In genomic region chr10:62803993-62804383, GRCh38 we compare ENCODE assay signal across 9 cellular contexts. TPM values are rescaled to one million over a fixed set of nuclear protein-coding genes. Genes with fewer than 3 reads are reported as not detected.
DNase-seq lines count a peak whose midpoint lies in the region; ATAC-seq and TF ChIP-seq lines count a peak whose summit lies in the region.
"Had no signal": no experiment of that assay in that cellular context is flagged by ENCODE, and none has a peak within 500 bp of the region (broad histone marks: within the 10 kb centered on the region; RNA-seq: fewer than 3 reads in every experiment).

No MANE protein-coding gene starts in this region.

- H3K9me3 Mint-ChIP-seq in Caco-2 (ENCODE audit: unreplicated experiment) = no peaks in the 10 kb centered on the region

- H3K4me3 Mint-ChIP-seq in Caco-2 (ENCODE audit: unreplicated experiment) = peak overlapping the region; percentile 90

- peaks cover 22% of the 10 kb centered on the region for H3K4me1 ChIP-seq in Caco-2
- H3K4me1 ChIP-seq in breast epithelium = peaks cover 0 to 7% of the 10 kb centered on the region in 2 donors
- peaks cover 31% of the 10 kb centered on the region for H3K4me1 ChIP-seq in mononuclear cell (ENCODE audit: insufficient read depth, low read length)

- H3K27me3 ChIP-seq in Caco-2 (replicated peaks; ENCODE audit: control insufficient read depth, insufficient read depth, low read length) (no peaks in the 10 kb centered on the region), breast epithelium (no peaks in the 10 kb centered on the region), mononuclear cell (ENCODE audit: insufficient read depth, low read length) (peaks cover 4% of the 10 kb centered on the region)

- no peaks in the 10 kb centered on the region for H3K27me3 Mint-ChIP-seq in Caco-2 (ENCODE audit: insufficient read depth, unreplicated experiment)

- POLR2A ChIA-PET in Caco-2 (lab: Charles Lee) = interaction anchor here (1.0 to 3.3 kb wide), 3 partner anchors 12 to 329 kb away, joined by 6 to 26 read pairs (median 8); partner anchors contain the start of genes EGR2 and NRBF2

- H3K36me3 ChIP-seq in Caco-2 (ENCODE audit: control insufficient read depth, insufficient read depth, low read length) = no peaks in the 10 kb centered on the region
- H3K36me3 ChIP-seq in breast epithelium = no peaks in the 10 kb centered on the region

- H3K4me3 ChIP-seq in Caco-2 (ENCODE audit: low read depth, low read length) = peak overlapping the region; percentile 81
- peak overlapping the region; percentile 81 to 98 (median 86) for H3K4me3 ChIP-seq in breast epithelium
- H3K4me3 ChIP-seq in mononuclear cell (ENCODE audit: low read length) = peak overlapping the region; percentile 88

- CTCF ChIA-PET in Caco-2 (lab: Charles Lee) = interaction anchor here (0.9 to 1.5 kb wide), 3 partner anchors 12 to 363 kb away, joined by 4 to 11 read pairs (median 7); partner anchors contain the start of gene EGR2

- H3K27ac ChIP-seq in breast epithelium = peak overlapping the region; percentile 95 to 98

- H3K36me3 Mint-ChIP-seq in Caco-2 (ENCODE audit: insufficient read depth, unreplicated experiment) = peaks cover 25% of the 10 kb centered on the region

- TF ChIP-seq CTCF in Caco-2 (IDR thresholded peaks at IDR 0.05; ENCODE audit: insufficient read depth in 1 of 2, low read depth in 1 of 2, low read length in 1 of 2, severe bottlenecking in 1 of 2, unreplicated experiment in 1 of 2) (no peak), breast epithelium (IDR thresholded peaks at IDR 0.05) (no peak)

- DNase-seq in Caco-2 = no peak
- DNase-seq in breast epithelium (ENCODE audit: low spot score in 2 of 2) = no peak
- DNase-seq in mesenteric fat pad (ENCODE audit: low spot score) = no peak
- DNase-seq in HPDE6-E6E7 (ENCODE audit: extremely low spot score) = no peak
- DNase-seq in CD1c-positive myeloid dendritic cell (ENCODE audit: extremely low spot score) = no peak

- H3K27ac Mint-ChIP-seq in Caco-2 (ENCODE audit: unreplicated experiment) = peak overlapping the region; percentile 96

- intact Hi-C loops in Caco-2 (cut with micrococcal nuclease; ENCODE audit: unreplicated experiment) = loop anchor here (1.0 kb wide), 2 partner anchors 12 to 329 kb away; partner anchors contain the start of genes EGR2 and NRBF2
- intact Hi-C loops in breast epithelium (cut with DNase I; ENCODE audit: low total_unique reads) = no loop called here

- no peak for TF ChIP-seq POLR2A in breast epithelium (IDR thresholded peaks at IDR 0.05)

- BruUV-seq in Caco-2 (replicated peaks; lab: Mats Ljungman, UMichigan) = TSS peak; percentile 71

- peaks cover 26% of the 10 kb centered on the region for H3K4me1 Mint-ChIP-seq in Caco-2 (ENCODE audit: low read depth, unreplicated experiment)

- ATAC-seq in HG03342 (IDR thresholded peaks at IDR 0.05; ENCODE audit: unreplicated experiment) (peak; percentile 1), HG03439 (IDR thresholded peaks at IDR 0.05; ENCODE audit: unreplicated experiment) (no peak)

- H3K9me3 ChIP-seq in Caco-2 = no peaks in the 10 kb centered on the region
- no peaks in the 10 kb centered on the region for H3K9me3 ChIP-seq in breast epithelium
- no peaks in the 10 kb centered on the region for H3K9me3 ChIP-seq in mononuclear cell (ENCODE audit: low read depth, low read length)

RNA-seq across cellular contexts. Expression of gene ADO, which starts 0.5 kb away (rescaled TPM):
- total RNA-seq in Caco-2 (2022) (31.3 and 34.1 TPM in 2 replicates), breast epithelium (10 to 100 TPM; 13.9 to 27.1 (median 22.9) TPM), mononuclear cell (23.4 TPM), mesenteric fat pad (18.5 TPM)

RNA-seq across cellular contexts. Expression of gene EGR2, which starts 12.2 kb away (rescaled TPM):
- 0.30 and 0.61 TPM in 2 replicates for total RNA-seq in Caco-2 (2022)
- 1 to 10 TPM in 2 of 3 donors, under 1 TPM in 1; 0.32 to 9.2 (median 4.3) TPM for total RNA-seq in breast epithelium
- 11.9 TPM for total RNA-seq in mononuclear cell
- 21.1 TPM for total RNA-seq in mesenteric fat pad
- total RNA-seq: HT1080 had no signal
